Comparison of ENCODE assay signal across 13 cellular contexts in genomic region chr5:54691644-54692043, GRCh38.
"Had no signal": no experiment of that assay in that cellular context is flagged by ENCODE, and none has a peak within 500 bp of the region (broad histone marks: within the 10 kb centered on the region; RNA-seq: fewer than 3 reads in every experiment).

No MANE protein-coding gene starts in this region.

- H3K27me3 ChIP-seq: tibial nerve, uterus had no signal

- H3K9me3 Mint-ChIP-seq: natural killer cell had no signal

- DNase-seq: activated naive CD4-positive, alpha-beta T cell; activated naive CD8-positive, alpha-beta T cell treated with anti-CD3 and anti-CD28 coated beads, Interleukin-2, amount 50 U/mL, for 24 hours; activated T-cell treated with anti-CD3 and anti-CD28 coated beads for 4 hours; mammary epithelial cell; mucosa of descending colon; natural killer cell; stimulated activated CD4-positive, alpha-beta T cell treated with anti-CD3 and anti-CD28 coated beads, Interleukin-1b, Interleukin-23, amount 100 ng/mL, for 48 hours; T-helper 2 cell; uterus had no signal

- H3K9me3 ChIP-seq: mucosa of descending colon, tibial nerve, uterus had no signal

- H3K36me3 ChIP-seq: tibial nerve, uterus had no signal

- H3K27ac ChIP-seq: tibial nerve, uterus had no signal

- H3K27me3 Mint-ChIP-seq: activated naive CD8-positive, alpha-beta T cell treated with anti-CD3 and anti-CD28 coated beads, Interleukin-2, amount 50 U/mL, for 24 hours had no signal

- H3K27ac Mint-ChIP-seq: activated naive CD8-positive, alpha-beta T cell treated with anti-CD3 and anti-CD28 coated beads, Interleukin-2, amount 50 U/mL, for 24 hours had no signal

- H3K4me3 Mint-ChIP-seq: activated naive CD8-positive, alpha-beta T cell treated with anti-CD3 and anti-CD28 coated beads, Interleukin-2, amount 50 U/mL, for 24 hours; natural killer cell had no signal

- H3K4me3 ChIP-seq: mucosa of descending colon, tibial nerve, uterus had no signal

- FAIRE-seq: endometrium, islet of Langerhans, TTC549 had no signal
